In the genomic region with DNA sequence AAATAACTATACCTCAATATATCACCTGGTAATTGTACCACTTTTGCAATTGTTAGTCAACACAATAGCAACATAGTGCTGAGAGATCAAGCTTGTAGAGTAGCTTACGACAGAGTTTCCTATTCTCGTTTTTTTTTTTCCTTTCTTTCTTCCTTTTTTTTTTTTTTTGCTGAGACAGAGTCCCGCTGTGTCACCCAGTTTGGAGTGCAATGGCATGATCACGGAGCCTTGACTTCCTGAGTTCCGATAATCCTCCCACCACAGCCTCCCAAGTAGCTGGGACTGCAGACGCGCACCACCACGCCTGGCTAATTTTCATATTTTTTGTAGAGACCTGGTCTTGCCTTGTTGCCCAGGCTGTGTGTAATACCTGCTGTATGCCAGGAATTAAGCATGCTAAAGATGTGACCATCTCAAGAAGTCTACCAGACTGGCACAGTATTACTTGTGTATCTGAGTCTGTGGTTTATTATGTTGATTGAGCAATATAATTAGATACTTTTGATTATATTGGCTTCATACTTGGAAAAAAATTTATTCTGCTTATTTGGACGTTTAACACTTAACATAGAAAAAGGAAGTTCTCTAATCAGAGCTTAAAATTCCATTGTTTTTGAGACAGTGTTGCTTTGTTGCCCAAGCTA, we compare ENCODE assay signal across 12 cellular contexts. TPM values are rescaled to one million over a fixed set of nuclear protein-coding genes. Genes with fewer than 3 reads are reported as not detected.
DNase-seq lines count a peak whose midpoint lies in the region; ATAC-seq and TF ChIP-seq lines count a peak whose summit lies in the region.
"Had no signal": no experiment of that assay in that cellular context is flagged by ENCODE, and none has a peak within 500 bp of the region (broad histone marks: within the 10 kb centered on the region; RNA-seq: fewer than 3 reads in every experiment).

No MANE protein-coding gene starts in this region.

- no peaks in the 10 kb centered on the region for H3K27me3 Mint-ChIP-seq in T-helper 2 cell treated with Interferon-gamma antibody and Interleukin-4, amounts not matched to agents 5 μg/mL and 100 μg/mL, for 36 hours (ENCODE audit: low read depth)
- H3K27me3 Mint-ChIP-seq in brain, result peaks cover 14% of the 10 kb centered on the region
- no peaks in the 10 kb centered on the region for H3K27me3 Mint-ChIP-seq in progenitor cell of endocrine pancreas

- peaks cover 59% of the 10 kb centered on the region for H3K4me1 Mint-ChIP-seq in T-helper 2 cell treated with Interferon-gamma antibody and Interleukin-4, amounts not matched to agents 5 μg/mL and 100 μg/mL, for 36 hours (ENCODE audit: low read depth)
- peaks cover 91% of the 10 kb centered on the region for H3K4me1 Mint-ChIP-seq in brain
- H3K4me1 Mint-ChIP-seq in progenitor cell of endocrine pancreas (ENCODE audit: low read depth), result peaks cover 29% of the 10 kb centered on the region

- H3K27ac Mint-ChIP-seq in T-helper 2 cell treated with Interferon-gamma antibody and Interleukin-4, amounts not matched to agents 5 μg/mL and 100 μg/mL, for 36 hours, result peak overlapping the region; percentile 60
- H3K27ac Mint-ChIP-seq in brain (peak overlapping the region in 2 of 5 experiments; percentile 89 to 100), progenitor cell of endocrine pancreas (no peak overlapping the region)

- no peak for ATAC-seq in GM19351 (IDR thresholded peaks at IDR 0.05; ENCODE audit: unreplicated experiment)
- no peak for ATAC-seq in GM19463 (IDR thresholded peaks at IDR 0.05; ENCODE audit: unreplicated experiment)
- ATAC-seq: foreskin keratinocyte had no signal

- TF ChIP-seq CTCF in brain (conservative IDR thresholded peaks at IDR 0.05), result no peak
- no peak for TF ChIP-seq CTCF in progenitor cell of endocrine pancreas (IDR thresholded peaks at IDR 0.05; ENCODE audit: unreplicated experiment)

- no peak for DNase-seq in T-helper 2 cell treated with Interferon-gamma antibody and Interleukin-4, amounts not matched to agents 5 μg/mL and 100 μg/mL, for 36 hours (ENCODE audit: low spot score)
- no peak for DNase-seq in T-helper 2 cell
- peak; percentile 68 for DNase-seq in NOMO-1 treated with DMSO at 0.1 percent for 48 hours (lab: John Stamatoyannopoulos, UW; ENCODE audit: unreplicated experiment)
- DNase-seq in progenitor cell of endocrine pancreas (ENCODE audit: low spot score, unreplicated experiment), result no peak
- no peak for DNase-seq in HK-2 (ENCODE audit: unreplicated experiment)
- DNase-seq: foreskin keratinocyte; MG63; SHP77; stimulated activated CD8-positive, alpha-beta memory T cell treated with anti-CD3 and anti-CD28 coated beads, Interleukin-4, amount 100 ng/mL, for 48 hours had no signal

- H3K9me3 Mint-ChIP-seq in T-helper 2 cell treated with Interferon-gamma antibody and Interleukin-4, amounts not matched to agents 5 μg/mL and 100 μg/mL, for 36 hours, result no peaks in the 10 kb centered on the region
- peaks cover 0 to 4% (median 0%) of the 10 kb centered on the region in 5 experiments for H3K9me3 Mint-ChIP-seq in brain
- H3K9me3 Mint-ChIP-seq in progenitor cell of endocrine pancreas (ENCODE audit: low read depth), result no peaks in the 10 kb centered on the region

- peak overlapping the region; percentile 93 for H3K4me3 Mint-ChIP-seq in T-helper 2 cell treated with Interferon-gamma antibody and Interleukin-4, amounts not matched to agents 5 μg/mL and 100 μg/mL, for 36 hours
- peak overlapping the region; percentile 61 to 95 (median 75) for H3K4me3 Mint-ChIP-seq in brain
- peak overlapping the region; percentile 33 for H3K4me3 Mint-ChIP-seq in progenitor cell of endocrine pancreas (ENCODE audit: low read depth)

- H3K36me3 Mint-ChIP-seq in T-helper 2 cell treated with Interferon-gamma antibody and Interleukin-4, amounts not matched to agents 5 μg/mL and 100 μg/mL, for 36 hours (ENCODE audit: low read depth), result peaks cover 36% of the 10 kb centered on the region
- H3K36me3 Mint-ChIP-seq in brain (peaks cover 57% of the 10 kb centered on the region), progenitor cell of endocrine pancreas (ENCODE audit: insufficient read depth) (peaks cover 4% of the 10 kb centered on the region)

RNA-seq across cellular contexts. Expression of gene SELENOT, which starts 3.0 kb away (rescaled TPM):
- 47.2 TPM for polyA plus RNA-seq in brain (ENCODE audit: insufficient read depth, low read depth, low replicate concordance)
- total RNA-seq in progenitor cell of endocrine pancreas, result 68.1 and 69.0 TPM in 2 replicates

RNA-seq across cellular contexts. Expression of gene EIF2A, which starts 59.5 kb away (rescaled TPM):
- polyA plus RNA-seq in brain (ENCODE audit: insufficient read depth, low read depth, low replicate concordance), result 62.8 TPM
- total RNA-seq in progenitor cell of endocrine pancreas, result 66.4 and 67.4 TPM in 2 replicates

RNA-seq across cellular contexts. Expression of gene SERP1, which starts 59.8 kb away (rescaled TPM):
- 57.0 TPM for polyA plus RNA-seq in brain (ENCODE audit: insufficient read depth, low read depth, low replicate concordance)
- total RNA-seq in progenitor cell of endocrine pancreas, result 94.9 and 97.7 TPM in 2 replicates

Comparison
In these comparisons a context has a peak if more than half of its experiments do, and no peak if none do; other contexts are left out.
1. H3K4me3 Mint-ChIP-seq: peak in every context shown above with its lines; median percentile 93 in T-helper 2 cell treated with Interferon-gamma antibody and Interleukin-4, amounts not matched to agents 5 μg/mL and 100 μg/mL, for 36 hours; 75 in brain; 33 in progenitor cell of endocrine pancreas.